ENCODE assay signal across 15 cellular contexts in genomic region chr3:72597043-72597442, GRCh38.
DNase-seq lines count a peak whose midpoint lies in the region; ATAC-seq, FAIRE-seq and TF ChIP-seq lines count a peak whose summit lies in the region.
"Had no signal": no experiment of that assay in that cellular context is flagged by ENCODE, and none has a peak within 500 bp of the region (broad histone marks: within the 10 kb centered on the region; RNA-seq: fewer than 3 reads in every experiment).

No MANE protein-coding gene starts in this region.

- H3K36me3 ChIP-seq in BLaER1 treated with 17β-estradiol and CSF1 and Interleukin-3, amounts not matched to agents 10 nM and 100 nM, result no peaks in the 10 kb centered on the region
- no peaks in the 10 kb centered on the region for H3K36me3 ChIP-seq in K562 (ENCODE audit: control insufficient read depth, insufficient read depth, low read length)

- no peaks in the 10 kb centered on the region for H3K79me2 ChIP-seq in K562 (ENCODE audit: control insufficient read depth, insufficient read depth, low read length)

- no peak overlapping the region for H3K27ac ChIP-seq in BLaER1 treated with 17β-estradiol and CSF1 and Interleukin-3, amounts not matched to agents 10 nM and 100 nM
- no peak overlapping the region for H3K27ac ChIP-seq in K562 (ENCODE audit: extremely low read depth, low read depth, low read length)
- H3K27ac ChIP-seq: GM23248 had no signal

- H3K9ac ChIP-seq in BLaER1 treated with 17β-estradiol and CSF1 and Interleukin-3, amounts not matched to agents 10 nM and 100 nM, result no peak overlapping the region
- no peak overlapping the region for H3K9ac ChIP-seq in K562 (ENCODE audit: insufficient read depth in 1 of 2, low read depth in 2 of 2, low read length in 2 of 2)
- H3K9ac ChIP-seq: GM23248 had no signal

- no peak overlapping the region for H2AFZ ChIP-seq in K562 (ENCODE audit: low read depth, low read length)
- H2AFZ ChIP-seq: GM23248 had no signal

- H3K4me3 ChIP-seq in BLaER1 treated with 17β-estradiol and CSF1 and Interleukin-3, amounts not matched to agents 10 nM and 100 nM, result no peak overlapping the region
- H3K4me3 ChIP-seq in K562, result no peak overlapping the region
- H3K4me3 ChIP-seq: GM23248 had no signal

- intact Hi-C loops in K562 (cut with micrococcal nuclease), result no loop called here

- BruUV-seq in K562 (replicated peaks; lab: Mats Ljungman, UMichigan), result no TSS peak

- POLR2A ChIA-PET in K562 (lab: Yijun Ruan, JAX), result interaction anchor here (0.8 kb wide), 1 partner anchor 64 kb away, joined by 4 read pairs; no protein-coding TSS in a partner anchor

- in situ Hi-C loops in K562 (cut with MboI), result no loop called here
- in situ Hi-C loops in KBM-7 (cut with MboI; ENCODE audit: low pct_unique_long_range_greater_than_20kb, low sequenced_read_pairs), result no loop called here

- CTCF ChIA-PET in K562 (lab: Yijun Ruan, JAX; ENCODE audit: low intra/inter-chr PET ratio), result no interaction called here

- H3K27ac Mint-ChIP-seq in glutamatergic neuron (ENCODE audit: unreplicated experiment), result no peak overlapping the region
- H3K27ac Mint-ChIP-seq: CD4-positive, alpha-beta T cell; CD8-positive, alpha-beta memory T cell; H9 had no signal

- no peak for TF ChIP-seq EP300 in K562 (IDR thresholded peaks at IDR 0.05; ENCODE audit: low read length)

- no peak for TF ChIP-seq RAD21 in K562 (CRISPR knock-in tag; conservative IDR thresholded peaks at IDR 0.05 in 1 of 2, IDR thresholded peaks at IDR 0.05 in 1 of 2)

- no peak for TF ChIP-seq POLR2A in K562 (conservative IDR thresholded peaks at IDR 0.05)

- peak overlapping the region; percentile 30 to 74 (median 60); a peak in 21 of 22 replicates for H3K4me2 ChIP-seq in BLaER1 treated with 17β-estradiol and CSF1 and Interleukin-3, amounts not matched to agents 10 nM and 100 nM
- no peak overlapping the region for H3K4me2 ChIP-seq in K562 (ENCODE audit: insufficient read depth, low read length)

- peaks cover 4% of the 10 kb centered on the region for H3K9me1 ChIP-seq in K562 (ENCODE audit: control insufficient read depth, insufficient read depth, low read length)

- H3K27me3 Mint-ChIP-seq in glutamatergic neuron (ENCODE audit: unreplicated experiment), result no peaks in the 10 kb centered on the region
- H3K27me3 Mint-ChIP-seq: CD4-positive, alpha-beta T cell had no signal

- TF ChIP-seq CTCF in K562 (IDR thresholded peaks at IDR 0.05 in 2 of 3, conservative IDR thresholded peaks at IDR 0.05 in 1 of 3; ENCODE audit: insufficient read depth in 2 of 3, low read depth in 1 of 3, low read length in 3 of 3) (no peak), glutamatergic neuron (IDR thresholded peaks at IDR 0.05; ENCODE audit: partially characterized antibody, unreplicated experiment) (no peak)

- peaks cover 23% of the 10 kb centered on the region for H3K4me1 Mint-ChIP-seq in glutamatergic neuron (ENCODE audit: low read depth, unreplicated experiment)
- H3K4me1 Mint-ChIP-seq: CD8-positive, alpha-beta memory T cell had no signal

- H3K4me3 Mint-ChIP-seq in glutamatergic neuron (ENCODE audit: unreplicated experiment), result peak overlapping the region; percentile 0
- H3K4me3 Mint-ChIP-seq: CD14-positive monocyte; CD4-positive, alpha-beta T cell; CD8-positive, alpha-beta memory T cell; H9 had no signal

- DNase-seq in K562 (ENCODE audit: extremely low read depth in 1 of 4, low spot score in 3 of 4), result no peak
- no peak for DNase-seq in glutamatergic neuron
- DNase-seq in putamen (ENCODE audit: low spot score), result no peak
- DNase-seq in KBM-7, result no peak
- DNase-seq: CD4-positive, alpha-beta T cell; CD8-positive, alpha-beta memory T cell; DMS 273 treated with DMSO at 0.1 percent for 48 hours; DMS79 treated with DMSO at 0.1 percent for 48 hours; GF-D8; H9 had no signal

- FAIRE-seq in K562 (lab: Jason Lieb, UNC), result no peak
- FAIRE-seq: GM12892 had no signal

- peaks cover 30 to 60% (median 52%) of the 10 kb centered on the region in 10 experiments for H3K4me1 ChIP-seq in BLaER1 treated with 17β-estradiol and CSF1 and Interleukin-3, amounts not matched to agents 10 nM and 100 nM
- peaks cover 23 to 26% of the 10 kb centered on the region in 2 experiments; a peak in 4 of 5 replicates for H3K4me1 ChIP-seq in K562 (replicated peaks in 1 of 2; ENCODE audit: control insufficient read depth in 2 of 2, insufficient read depth in 2 of 2, low read length in 2 of 2)

- H4K20me1 ChIP-seq in BLaER1 treated with 17β-estradiol and CSF1 and Interleukin-3, amounts not matched to agents 10 nM and 100 nM, result no peaks in the 10 kb centered on the region
- H4K20me1 ChIP-seq in K562 (replicated peaks; ENCODE audit: control insufficient read depth, insufficient read depth, low read length), result no peaks in the 10 kb centered on the region

- ATAC-seq in K562 (no peak), GM21717 (IDR thresholded peaks at IDR 0.05; ENCODE audit: unreplicated experiment) (no peak)

- H3K36me3 Mint-ChIP-seq in glutamatergic neuron (ENCODE audit: unreplicated experiment), result no peaks in the 10 kb centered on the region
- H3K36me3 Mint-ChIP-seq: CD8-positive, alpha-beta memory T cell had no signal

- H3K9me3 Mint-ChIP-seq in glutamatergic neuron (ENCODE audit: unreplicated experiment), result peaks cover 8% of the 10 kb centered on the region
- H3K9me3 Mint-ChIP-seq: CD4-positive, alpha-beta T cell; H9 had no signal

- H3K27me3 ChIP-seq in BLaER1 treated with 17β-estradiol and CSF1 and Interleukin-3, amounts not matched to agents 10 nM and 100 nM, result no peaks in the 10 kb centered on the region
- H3K27me3 ChIP-seq in K562 (ENCODE audit: control insufficient read depth in 2 of 2, insufficient read depth in 2 of 2, low read length in 2 of 2), result no peaks in the 10 kb centered on the region

- no peaks in the 10 kb centered on the region for H3K9me3 ChIP-seq in BLaER1 treated with 17β-estradiol and CSF1 and Interleukin-3, amounts not matched to agents 10 nM and 100 nM (replicated peaks in 1 of 11)
- H3K9me3 ChIP-seq in K562 (replicated peaks; ENCODE audit: control insufficient read depth, insufficient read depth, low read depth, low read length), result no peaks in the 10 kb centered on the region

TF ChIP-seq in K562, 482 proteins besides CTCF, POLR2A, EP300 and RAD21:
- TF ChIP-seq KDM1A (IDR thresholded peaks at IDR 0.05) (peak; percentile 29 to 64; a peak in 1 of 4 replicates), ADNP (tag; IDR thresholded peaks at IDR 0.05) (0 out of 2 replicates have a peak, but pooled peaks have one; percentile 29), BCOR (IDR thresholded peaks at IDR 0.05) (peak; percentile 76), TCF3 (CRISPR knock-in tag; IDR thresholded peaks at IDR 0.05) (no peak), MYC (IDR thresholded peaks at IDR 0.05; ENCODE audit: low read depth, low read length) (no peak), MYC (CRISPR knock-in tag; IDR thresholded peaks at IDR 0.05; ENCODE audit: borderline replicate concordance, low read depth) (no peak), ZFP36 (IDR thresholded peaks at IDR 0.05; ENCODE audit: low read depth, low read length, partially characterized antibody) (peak; percentile 52), RBM25 (IDR thresholded peaks at IDR 0.05; ENCODE audit: low read depth, low read length, severe bottlenecking) (peak; percentile 83)
